24 cellular contexts compared by ENCODE assay signal in the genomic region with DNA sequence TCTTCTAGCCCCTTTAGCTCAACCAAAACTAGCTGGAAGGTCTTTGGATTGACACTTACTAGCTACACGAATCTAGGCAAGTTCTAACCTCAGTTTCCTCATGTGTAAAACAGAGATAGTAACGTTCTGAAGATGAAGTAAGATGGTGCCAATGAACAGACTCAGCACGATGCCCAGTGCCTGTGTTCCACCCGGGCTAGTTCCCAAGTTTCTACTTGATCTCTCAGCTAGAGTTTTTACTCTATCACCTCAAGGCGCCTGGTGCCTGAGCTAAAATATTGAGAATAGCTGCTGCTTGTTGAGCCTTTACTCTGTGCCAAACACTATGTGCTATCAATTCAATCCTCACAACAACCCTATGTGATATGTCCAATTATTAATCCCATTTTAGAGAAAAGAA. TPM values are rescaled to one million over a fixed set of nuclear protein-coding genes. Genes with fewer than 3 reads are reported as not detected.
DNase-seq lines count a peak whose midpoint lies in the region; ATAC-seq, FAIRE-seq and TF ChIP-seq lines count a peak whose summit lies in the region.
"Had no signal": no experiment of that assay in that cellular context is flagged by ENCODE, and none has a peak within 500 bp of the region (broad histone marks: within the 10 kb centered on the region; RNA-seq: fewer than 3 reads in every experiment).

No MANE protein-coding gene starts in this region.

- peaks cover 29% of the 10 kb centered on the region for H3K79me2 ChIP-seq in ACC112 (ENCODE audit: control insufficient read depth, insufficient read depth, low read length, unreplicated experiment)
- H3K79me2 ChIP-seq in HepG2 (ENCODE audit: insufficient read depth, low read length) = peaks cover 29% of the 10 kb centered on the region

- POLR2A ChIA-PET in HepG2 (lab: Yijun Ruan, JAX) = interaction anchor here (2.7 to 2.9 kb wide), 2 partner anchors 22 to 78 kb away, joined by 22 to 23 read pairs; no protein-coding TSS in a partner anchor

- no peak for TF ChIP-seq RAD21 in HepG2 (CRISPR knock-in tag; IDR thresholded peaks at IDR 0.05)

- TF ChIP-seq EP300 in HepG2 (IDR thresholded peaks at IDR 0.05; ENCODE audit: low read depth in 2 of 2, low read length in 2 of 2) (no peak), HepG2 (CRISPR knock-in tag; IDR thresholded peaks at IDR 0.05; ENCODE audit: borderline replicate concordance) (no peak)

- H3K4me3 Mint-ChIP-seq in activated T-helper 17 cell treated with anti-CD3 and anti-CD28 coated beads, Interleukin-2, amount 50 U/mL, for 72 hours = peak overlapping the region; percentile 74

- DNase-seq in HepG2 (ENCODE audit: low spot score) (no peak), NCI-H1092 treated with DMSO at 0.1 percent for 48 hours (lab: John Stamatoyannopoulos, UW) (no peak), posterior vena cava (ENCODE audit: low spot score) (no peak)
- DNase-seq: ACHN; AML-193; Caco-2; DMS153; EL; HCEC 1CT; NCI-H1417; NCI-H187 treated with DMSO at 0.1 percent for 48 hours; NCI-H2171; NCI-H446 treated with DMSO at 0.1 percent for 48 hours; NK-92 treated with Interleukin-12 subunit alpha and Interleukin-12 subunit beta, amount 100 ng/mL, for 24 hours; SHP77 had no signal

- H3K9me3 Mint-ChIP-seq in activated T-helper 17 cell treated with anti-CD3 and anti-CD28 coated beads, Interleukin-2, amount 50 U/mL, for 72 hours = no peaks in the 10 kb centered on the region

- in situ Hi-C loops in HepG2 (cut with HindIII; ENCODE audit: extremely low pct_ligation_motif_present, low pct_unique_long_range_greater_than_20kb) = loop anchor here (5.0 to 25.0 kb wide), 3 partner anchors 77 to 247 kb away; no protein-coding TSS in a partner anchor

- H4K20me1 ChIP-seq in HepG2 (ENCODE audit: insufficient read depth, low read length) = no peaks in the 10 kb centered on the region; the same call in none of the 2 replicates

- intact Hi-C loops in HepG2 (cut with micrococcal nuclease; ENCODE audit: unreplicated experiment) = no loop called here
- intact Hi-C loops in posterior vena cava (cut with DNase I) = loop anchor here in 1 of 2 donors (5.0 kb wide), 1 partner anchor 82 kb away; no protein-coding TSS in a partner anchor

- peaks cover 20% of the 10 kb centered on the region for H3K36me3 ChIP-seq in ACC112 (ENCODE audit: insufficient read depth, low read length)
- peaks cover 8 to 21% of the 10 kb centered on the region in 2 experiments; a peak in 4 of 5 replicates for H3K36me3 ChIP-seq in HepG2 (replicated peaks in 1 of 2; ENCODE audit: control insufficient read depth in 1 of 2, insufficient read depth in 2 of 2, low read length in 2 of 2)
- peaks cover 21% of the 10 kb centered on the region for H3K36me3 ChIP-seq in skeletal muscle satellite cell (ENCODE audit: insufficient read depth, low read length)

- H2AFZ ChIP-seq in ACC112 (ENCODE audit: low read length, unreplicated experiment) (peak overlapping the region; percentile 62), HepG2 (ENCODE audit: low read length) (peak overlapping the region; percentile 31)

- no peak overlapping the region for H3K9ac ChIP-seq in HepG2 (ENCODE audit: insufficient read depth, low read depth, low read length)
- H3K9ac ChIP-seq in skeletal muscle satellite cell (ENCODE audit: low read depth, low read length) = peak overlapping the region; percentile 92

- TF ChIP-seq CTCF in HepG2 (CRISPR knock-in tag; IDR thresholded peaks at IDR 0.05) = no peak

- CTCF ChIA-PET in HepG2 (lab: Yijun Ruan, JAX; ENCODE audit: low intra/inter-chr PET ratio, low total read pairs) = interaction anchor here (2.2 to 3.1 kb wide), 3 partner anchors 82 to 244 kb away, joined by 12 to 40 read pairs (median 31); no protein-coding TSS in a partner anchor

- no peak for FAIRE-seq in HepG2 (lab: Jason Lieb, UNC)
- FAIRE-seq: GM19239, HTR-8/SVneo had no signal

- no peak overlapping the region for H3K27ac Mint-ChIP-seq in activated T-helper 17 cell treated with anti-CD3 and anti-CD28 coated beads, Interleukin-2, amount 50 U/mL, for 72 hours

- no peaks in the 10 kb centered on the region for H3K36me3 Mint-ChIP-seq in activated T-helper 17 cell treated with anti-CD3 and anti-CD28 coated beads, Interleukin-2, amount 50 U/mL, for 72 hours (ENCODE audit: low read depth)

- H3K4me2 ChIP-seq in HepG2 (ENCODE audit: low read depth, low read length) (no peak overlapping the region), skeletal muscle satellite cell (ENCODE audit: low read length) (peak overlapping the region; percentile 88)

- H3K27me3 Mint-ChIP-seq in activated T-helper 17 cell treated with anti-CD3 and anti-CD28 coated beads, Interleukin-2, amount 50 U/mL, for 72 hours = peaks cover 62% of the 10 kb centered on the region

- 93% methylated on average over 5 of the region's 5 CpGs for WGBS in HepG2 (ENCODE audit: low lambda C conversion rate)

- H3K4me1 ChIP-seq in ACC112 (ENCODE audit: control insufficient read depth, insufficient read depth, low read length, unreplicated experiment) = peaks cover 32% of the 10 kb centered on the region
- peaks cover 52% of the 10 kb centered on the region for H3K4me1 ChIP-seq in HepG2 (ENCODE audit: insufficient read depth, low read length)
- peaks cover 42% of the 10 kb centered on the region for H3K4me1 ChIP-seq in skeletal muscle satellite cell (ENCODE audit: control insufficient read depth, insufficient read depth, low read length)
- H3K4me1 ChIP-seq: Caco-2 had no signal

- H3K9me3 ChIP-seq in HepG2 (ENCODE audit: low read length) (no peaks in the 10 kb centered on the region), skeletal muscle satellite cell (replicated peaks; ENCODE audit: low read length) (no peaks in the 10 kb centered on the region)
- H3K9me3 ChIP-seq: Caco-2 had no signal

- H3K27ac ChIP-seq in ACC112 (ENCODE audit: low read depth, low read length) = no peak overlapping the region
- H3K27ac ChIP-seq in HepG2 (ENCODE audit: extremely low read length, insufficient read depth, low read length) = no peak overlapping the region
- H3K27ac ChIP-seq: HL-60 had no signal

- no peak for ATAC-seq in activated T-helper 17 cell treated with anti-CD3 and anti-CD28 coated beads, Interleukin-2, amount 50 U/mL, for 72 hours (replicated peaks)
- ATAC-seq in HepG2 (no peak), HG02798 (IDR thresholded peaks at IDR 0.05; ENCODE audit: poor library complexity, unreplicated experiment) (no peak), GM18873 (IDR thresholded peaks at IDR 0.05; ENCODE audit: low FRiP score, unreplicated experiment) (no peak)

- H3K27me3 ChIP-seq in ACC112 (ENCODE audit: insufficient read depth, low read length) = no peaks in the 10 kb centered on the region
- H3K27me3 ChIP-seq in HepG2 (ENCODE audit: control insufficient read depth in 1 of 2, insufficient read depth in 2 of 2, low read length in 2 of 2) = no peaks in the 10 kb centered on the region
- H3K27me3 ChIP-seq in skeletal muscle satellite cell (ENCODE audit: control insufficient read depth, insufficient read depth, low read length) = no peaks in the 10 kb centered on the region

- no peak overlapping the region for H3K4me3 ChIP-seq in ACC112 (ENCODE audit: low read depth, low read length)
- no peak overlapping the region for H3K4me3 ChIP-seq in HepG2 (replicated peaks in 1 of 3; ENCODE audit: insufficient read depth in 1 of 3, low read depth in 2 of 3, low read length in 3 of 3)
- no peak overlapping the region for H3K4me3 ChIP-seq in skeletal muscle satellite cell (ENCODE audit: low read length)

- no peaks in the 10 kb centered on the region for H3K4me1 Mint-ChIP-seq in activated T-helper 17 cell treated with anti-CD3 and anti-CD28 coated beads, Interleukin-2, amount 50 U/mL, for 72 hours

- no peak for TF ChIP-seq POLR2A in HepG2 (IDR thresholded peaks at IDR 0.05; ENCODE audit: insufficient read depth in 1 of 2, low read depth in 2 of 2, low read length in 2 of 2)

- BruUV-seq in HepG2 (replicated peaks; lab: Mats Ljungman, UMichigan) = no TSS peak

TF ChIP-seq in HepG2, 621 proteins besides CTCF, POLR2A, EP300 and RAD21 (continues in another document):
- TF ChIP-seq PHF5A (CRISPR knock-in tag; IDR thresholded peaks at IDR 0.05; ENCODE audit: low read depth, unreplicated experiment) (no peak), ISL2 (CRISPR knock-in tag; IDR thresholded peaks at IDR 0.05) (no peak), CREB1 (IDR thresholded peaks at IDR 0.05) (no peak), CREB1 (CRISPR knock-in tag; IDR thresholded peaks at IDR 0.05) (no peak), ZSCAN25 (CRISPR knock-in tag; IDR thresholded peaks at IDR 0.05) (no peak), TAF1 (CRISPR knock-in tag; IDR thresholded peaks at IDR 0.05) (no peak), KDM6A (CRISPR knock-in tag; IDR thresholded peaks at IDR 0.05; ENCODE audit: low read depth) (no peak)
- TF ChIP-seq, protein P1, sequence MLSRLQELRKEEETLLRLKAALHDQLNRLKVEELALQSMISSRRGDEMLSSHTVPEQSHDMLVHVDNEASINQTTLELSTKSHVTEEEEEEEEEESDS (CRISPR knock-in tag; IDR thresholded peaks at IDR 0.05; ENCODE audit: borderline replicate concordance) = no peak

RNA-seq across cellular contexts. Expression of gene PPP1R3C, which starts 1.4 kb away (rescaled TPM):
- total RNA-seq in activated T-helper 17 cell treated with anti-CD3 and anti-CD28 coated beads, Interleukin-2, amount 50 U/mL, for 72 hours = under 1 TPM in 1 of 2 donors, not detected in 1; 0.64 TPM
- total RNA-seq in HepG2 (2016; rRNA removed; fragmentation: Illumina TruSeq; extraction: Trizol) (14.8 and 18.7 TPM in 2 replicates), posterior vena cava (10 to 100 TPM; 29.1 to 51.2 TPM)
- 2.8 and 3.5 TPM in 2 replicates for total RNA-seq in HepG2 (2016; cell fraction: cytosol; rRNA removed; fragmentation: Illumina TruSeq; extraction: Trizol; ENCODE audit: low read depth)
- total RNA-seq in HepG2 (2016; cell fraction: insoluble cytoplasmic fraction; rRNA removed; fragmentation: Illumina TruSeq; extraction: Trizol) = 13.6 and 18.6 TPM in 2 replicates
- total RNA-seq in HepG2 (2016; cell fraction: membrane; rRNA removed; fragmentation: Illumina TruSeq; extraction: Trizol) = 8.0 and 9.5 TPM in 2 replicates
- total RNA-seq in HepG2 (2016; cell fraction: nucleus; rRNA removed; fragmentation: Illumina TruSeq; extraction: Trizol) = 7.0 and 7.1 TPM in 2 replicates
- 11.4 and 13.3 TPM in 2 replicates for polyA plus RNA-seq in HepG2 (2011; rRNA removed)
- polyA plus RNA-seq in HepG2 (2011; cell fraction: cytosol; rRNA removed) = 6.3 and 10.7 TPM in 2 replicates
- 5.5 and 7.0 TPM in 2 replicates for polyA plus RNA-seq in HepG2 (2011; cell fraction: nucleus; rRNA removed)
- 13.0 and 17.4 TPM in 2 replicates for polyA plus RNA-seq in HepG2 (2012)
- 0.78 and 0.98 TPM in 2 replicates for polyA plus RNA-seq in HepG2 (2016; cell fraction: cytosol; fragmentation: Illumina TruSeq; extraction: Trizol; ENCODE audit: low read depth)
- 13.2 and 13.9 TPM in 2 replicates for polyA plus RNA-seq in HepG2 (2016; cell fraction: insoluble cytoplasmic fraction; fragmentation: Illumina TruSeq; extraction: Trizol; ENCODE audit: low read depth)
- polyA plus RNA-seq in HepG2 (2016; cell fraction: membrane; fragmentation: Illumina TruSeq; extraction: Trizol; ENCODE audit: low read depth) = 2.4 and 2.7 TPM in 2 replicates
- polyA plus RNA-seq in HepG2 (2016; cell fraction: nucleus; fragmentation: Illumina TruSeq; extraction: Trizol; ENCODE audit: insufficient read depth, low read depth) = 6.2 and 6.4 TPM in 2 replicates
- 13.9 and 20.0 TPM in 2 replicates for polyA minus RNA-seq in HepG2 (2011; rRNA and poly(A)+ RNA removed; ENCODE audit: low replicate concordance)
- 16.0 and 20.2 TPM in 2 replicates for polyA minus RNA-seq in HepG2 (2011; cell fraction: cytosol; rRNA and poly(A)+ RNA removed)
- 21.6 and 26.9 TPM in 2 replicates for polyA minus RNA-seq in HepG2 (2011; cell fraction: nucleus; rRNA and poly(A)+ RNA removed)
- total RNA-seq in skeletal muscle satellite cell (2012; rRNA removed) = 29.4 and 41.3 TPM in 2 replicates
- total RNA-seq: Caco-2, OCI-LY7 had no signal
